Comparison of ENCODE assay signal across 11 cellular contexts in the genomic region with DNA sequence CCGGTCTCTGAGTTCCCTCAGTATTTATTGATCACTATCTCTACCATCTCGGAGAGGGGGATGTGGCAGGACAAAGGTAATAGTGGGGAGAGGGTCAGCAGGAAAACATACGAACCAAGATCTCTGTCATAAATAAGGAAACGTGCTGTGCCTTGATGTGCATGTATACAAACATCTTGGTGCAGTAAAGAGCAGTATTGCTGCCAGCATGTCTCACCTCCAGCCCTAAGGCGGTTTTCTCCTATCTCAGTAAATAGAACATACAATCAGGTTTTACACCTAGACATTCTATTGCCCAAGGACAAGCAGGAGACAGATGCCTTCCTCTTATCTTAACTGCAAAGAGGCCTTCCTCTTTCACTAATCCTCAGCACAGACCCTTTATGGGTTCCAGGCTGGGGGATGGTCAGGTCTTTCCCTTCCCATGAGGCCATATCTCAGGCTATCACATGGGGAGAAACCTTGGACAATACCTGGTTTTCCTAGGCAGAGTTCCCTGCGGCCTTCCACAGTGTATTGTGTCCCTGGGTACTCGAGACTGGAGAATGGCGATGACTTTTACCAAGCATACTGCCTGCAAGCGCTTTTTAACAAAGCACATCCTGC. TPM values are rescaled to one million over a fixed set of nuclear protein-coding genes. Genes with fewer than 3 reads are reported as not detected.
DNase-seq lines count a peak whose midpoint lies in the region; ATAC-seq, FAIRE-seq and TF ChIP-seq lines count a peak whose summit lies in the region.
"Not testable (repeated sequence)": the region's sequence is repeated elsewhere in the genome, so short reads cannot be mapped to it uniquely, and the experiment has no call there.
"Had no signal": no experiment of that assay in that cellular context is flagged by ENCODE, and none has a peak within 500 bp of the region (broad histone marks: within the 10 kb centered on the region; RNA-seq: fewer than 3 reads in every experiment).

No MANE protein-coding gene starts in this region.

- H3K27me3 Mint-ChIP-seq in mesothelial cell of epicardium (ENCODE audit: low read depth); neural crest cell (ENCODE audit: low read depth); progenitor cell of endocrine pancreas: not testable (repeated sequence)

- in situ Hi-C loops in K562 (cut with MboI): not testable (repeated sequence)

- not testable (repeated sequence) for TF ChIP-seq EP300 in K562 (IDR thresholded peaks at IDR 0.05; ENCODE audit: low read length)

- H3K27ac ChIP-seq in K562 (ENCODE audit: extremely low read depth, low read depth, low read length): not testable (repeated sequence)
- H3K27ac ChIP-seq in cardiac muscle cell: peak overlapping the region; percentile 92

- ATAC-seq in K562: not testable (repeated sequence)

- H3K9me3 ChIP-seq in K562 (replicated peaks; ENCODE audit: control insufficient read depth, insufficient read depth, low read depth, low read length); cardiac muscle cell (ENCODE audit: low read depth): not testable (repeated sequence)

- H2AFZ ChIP-seq in K562 (ENCODE audit: low read depth, low read length): not testable (repeated sequence)

- TF ChIP-seq RAD21 in K562 (CRISPR knock-in tag; conservative IDR thresholded peaks at IDR 0.05 in 1 of 2, IDR thresholded peaks at IDR 0.05 in 1 of 2): not testable (repeated sequence)

- not testable (repeated sequence) for H3K9me3 Mint-ChIP-seq in mesothelial cell of epicardium; neural crest cell; progenitor cell of endocrine pancreas (ENCODE audit: low read depth)

- not testable (repeated sequence) for FAIRE-seq in K562 (lab: Jason Lieb, UNC)

- not testable (repeated sequence) for H3K4me2 ChIP-seq in K562 (ENCODE audit: insufficient read depth, low read length)

- not testable (repeated sequence) for H3K79me2 ChIP-seq in K562 (ENCODE audit: control insufficient read depth, insufficient read depth, low read length)

- not testable (repeated sequence) for TF ChIP-seq CTCF in LNCaP clone FGC (IDR thresholded peaks at IDR 0.05; ENCODE audit: control insufficient read depth, extremely low read depth, insufficient read depth); K562 (IDR thresholded peaks at IDR 0.05 in 2 of 3, conservative IDR thresholded peaks at IDR 0.05 in 1 of 3; ENCODE audit: insufficient read depth in 2 of 3, low read depth in 1 of 3, low read length in 3 of 3); cardiac muscle cell (IDR thresholded peaks at IDR 0.05; ENCODE audit: low read depth, low read length); mesothelial cell of epicardium (IDR thresholded peaks at IDR 0.05; ENCODE audit: unreplicated experiment); neural crest cell (conservative IDR thresholded peaks at IDR 0.05); progenitor cell of endocrine pancreas (IDR thresholded peaks at IDR 0.05; ENCODE audit: unreplicated experiment)

- not testable (repeated sequence) for H3K9me1 ChIP-seq in K562 (ENCODE audit: control insufficient read depth, insufficient read depth, low read length)

- H3K4me3 ChIP-seq in LNCaP clone FGC (ENCODE audit: low read depth, low read length); K562; cardiac muscle cell: not testable (repeated sequence)

- TF ChIP-seq POLR2A in K562 (conservative IDR thresholded peaks at IDR 0.05): not testable (repeated sequence)

- H4K20me1 ChIP-seq in K562 (replicated peaks; ENCODE audit: control insufficient read depth, insufficient read depth, low read length): not testable (repeated sequence)

- CTCF ChIA-PET in K562 (lab: Yijun Ruan, JAX; ENCODE audit: low intra/inter-chr PET ratio): not testable (repeated sequence)

- not testable (repeated sequence) for H3K27me3 ChIP-seq in K562 (ENCODE audit: control insufficient read depth in 2 of 2, insufficient read depth in 2 of 2, low read length in 2 of 2); cardiac muscle cell

- H3K4me1 Mint-ChIP-seq in mesothelial cell of epicardium (peaks cover 19% of the 10 kb centered on the region), neural crest cell (peaks cover 18% of the 10 kb centered on the region), progenitor cell of endocrine pancreas (ENCODE audit: low read depth) (peaks cover 28% of the 10 kb centered on the region)

- H3K36me3 ChIP-seq in K562 (ENCODE audit: control insufficient read depth, insufficient read depth, low read length); cardiac muscle cell: not testable (repeated sequence)

- not testable (repeated sequence) for BruUV-seq in K562 (replicated peaks; lab: Mats Ljungman, UMichigan)

- peak overlapping the region; percentile 51 for H3K27ac Mint-ChIP-seq in mesothelial cell of epicardium
- H3K27ac Mint-ChIP-seq in neural crest cell (ENCODE audit: unreplicated experiment): not testable (repeated sequence)
- H3K27ac Mint-ChIP-seq in progenitor cell of endocrine pancreas: peak overlapping the region; percentile 95

- DNase-seq in DMS53 (lab: John Stamatoyannopoulos, UW) (peak; percentile 78), LNCaP clone FGC (ENCODE audit: low read depth) (peak; percentile 54), OCI-M1 (lab: John Stamatoyannopoulos, UW) (peak; percentile 27)
- not testable (repeated sequence) for DNase-seq in K562 (ENCODE audit: extremely low read depth in 1 of 4, low spot score in 3 of 4); cardiac muscle cell (ENCODE audit: low read depth in 1 of 2, low spot score in 1 of 2); mesothelial cell of epicardium (ENCODE audit: low spot score in 2 of 2, unreplicated experiment in 2 of 2); neural crest cell (ENCODE audit: low read depth, low spot score); progenitor cell of endocrine pancreas (ENCODE audit: low spot score, unreplicated experiment)

- H3K36me3 Mint-ChIP-seq in mesothelial cell of epicardium: peaks cover 11% of the 10 kb centered on the region
- peaks cover 21% of the 10 kb centered on the region for H3K36me3 Mint-ChIP-seq in neural crest cell (ENCODE audit: low read depth)
- H3K36me3 Mint-ChIP-seq in progenitor cell of endocrine pancreas (ENCODE audit: insufficient read depth): not testable (repeated sequence)

- POLR2A ChIA-PET in K562 (lab: Yijun Ruan, JAX): not testable (repeated sequence)

- 3% methylated on average over 9 of the region's 9 CpGs for WGBS in K562 (ENCODE audit: insufficient coverage, low coverage, missing lambda C conversion rate)

- H3K4me3 Mint-ChIP-seq in mesothelial cell of epicardium: not testable (repeated sequence)
- H3K4me3 Mint-ChIP-seq in neural crest cell (peak overlapping the region; percentile 79), progenitor cell of endocrine pancreas (ENCODE audit: low read depth) (peak overlapping the region; percentile 61)

- not testable (repeated sequence) for H3K9ac ChIP-seq in K562 (ENCODE audit: insufficient read depth in 1 of 2, low read depth in 2 of 2, low read length in 2 of 2)

- not testable (repeated sequence) for H3K4me1 ChIP-seq in K562 (replicated peaks in 1 of 2; ENCODE audit: control insufficient read depth in 2 of 2, insufficient read depth in 2 of 2, low read length in 2 of 2)
- peaks cover 16% of the 10 kb centered on the region for H3K4me1 ChIP-seq in cardiac muscle cell (ENCODE audit: low read depth)

- intact Hi-C loops in K562 (cut with micrococcal nuclease): not testable (repeated sequence)

RNA-seq across cellular contexts. Expression of gene ZNF610, which starts 3.0 kb away (rescaled TPM):
- total RNA-seq in K562 (2011; cell fraction: chromatin; rRNA removed; ENCODE audit: low replicate concordance): not detected in 2 replicates
- not detected in 2 replicates for total RNA-seq in K562 (2011; cell fraction: nucleolus; rRNA removed)
- total RNA-seq in K562 (2011; cell fraction: nucleoplasm; rRNA removed): not detected in 2 replicates
- total RNA-seq in K562 (2014; rRNA removed) (not detected in 2 replicates), K562 (2014; rRNA removed; fragmentation: Illumina TruSeq; extraction: Trizol) (not detected in 2 replicates), K562 (2015; rRNA removed; fragmentation: Illumina TruSeq; extraction: Trizol) (not detected in 2 replicates), K562 (2021) (not detected in 2 replicates), cardiac muscle cell (11.5 and 14.3 TPM in 2 replicates), mesothelial cell of epicardium (14.2 to 16.0 TPM (median 14.2 TPM) in 3 replicates), neural crest cell (10.0 and 11.5 TPM in 2 replicates), progenitor cell of endocrine pancreas (24.8 and 27.1 TPM in 2 replicates)
- polyA plus RNA-seq in K562 (2011; rRNA removed) (not detected in 2 replicates), K562 (2014; fragmentation: Illumina TruSeq; extraction: Trizol) (not detected in 2 replicates), K562 (2014; fragmentation: Nextera tagmentation; extraction: Ambion mirVana) (not detected), K562 (2014; rRNA removed) (not detected in 2 replicates), cardiac muscle cell (15.7 and 23.7 TPM in 2 replicates)
- not detected in 2 replicates for polyA plus RNA-seq in K562 (2011; cell fraction: cytosol; rRNA removed)
- not detected in 2 replicates for polyA plus RNA-seq in K562 (2011; cell fraction: nucleus; rRNA removed)
- not detected in 2 replicates for polyA plus RNA-seq in K562 (2012)
- not detected in 2 replicates for polyA minus RNA-seq in K562 (2011; rRNA and poly(A)+ RNA removed)
- not detected in 2 replicates for polyA minus RNA-seq in K562 (2011; cell fraction: cytosol; rRNA and poly(A)+ RNA removed)
- polyA minus RNA-seq in K562 (2011; cell fraction: nucleus; rRNA and poly(A)+ RNA removed): not detected in 2 replicates
- total RNA-seq: Calu3 had no signal
- polyA plus RNA-seq: A549, CD14-positive monocyte had no signal

RNA-seq across cellular contexts. Expression of gene ZNF880, which starts 30.7 kb away (rescaled TPM):
- total RNA-seq in K562 (2011; cell fraction: chromatin; rRNA removed; ENCODE audit: low replicate concordance): 1.4 and 1.6 TPM in 2 replicates
- total RNA-seq in K562 (2011; cell fraction: nucleolus; rRNA removed): 0.92 and 1.7 TPM in 2 replicates
- total RNA-seq in K562 (2011; cell fraction: nucleoplasm; rRNA removed): 0.76 and 1.0 TPM in 2 replicates
- total RNA-seq in K562 (2014; rRNA removed) (0.29 TPM in 1 of 2 replicates, not detected in the other), K562 (2014; rRNA removed; fragmentation: Illumina TruSeq; extraction: Trizol) (0.41 and 0.51 TPM in 2 replicates), K562 (2015; rRNA removed; fragmentation: Illumina TruSeq; extraction: Trizol) (0.11 and 0.76 TPM in 2 replicates), K562 (2021) (0.40 and 0.47 TPM in 2 replicates), cardiac muscle cell (20.9 and 25.3 TPM in 2 replicates), mesothelial cell of epicardium (17.4 to 18.7 TPM (median 18.7 TPM) in 3 replicates), neural crest cell (9.7 and 10.0 TPM in 2 replicates), progenitor cell of endocrine pancreas (34.1 and 36.7 TPM in 2 replicates)
- polyA plus RNA-seq in K562 (2011; rRNA removed) (0.17 TPM in 1 of 2 replicates, not detected in the other), K562 (2014; fragmentation: Illumina TruSeq; extraction: Trizol) (0.15 and 1.2 TPM in 2 replicates), K562 (2014; fragmentation: Nextera tagmentation; extraction: Ambion mirVana) (1 to 10 TPM in 1 of 2 experiments, under 1 TPM in 1; 0.79 to 1.9 TPM), K562 (2014; rRNA removed) (1.0 and 2.3 TPM in 2 replicates), cardiac muscle cell (19.5 and 24.7 TPM in 2 replicates)
- polyA plus RNA-seq in K562 (2011; cell fraction: cytosol; rRNA removed): 0.30 TPM in 1 of 2 replicates, not detected in the other
- polyA plus RNA-seq in K562 (2011; cell fraction: nucleus; rRNA removed): 0.32 and 0.48 TPM in 2 replicates
- 0.68 and 0.72 TPM in 2 replicates for polyA plus RNA-seq in K562 (2012)
- polyA minus RNA-seq in K562 (2011; rRNA and poly(A)+ RNA removed): 0.74 TPM in 1 of 2 replicates, not detected in the other
- not detected in 2 replicates for polyA minus RNA-seq in K562 (2011; cell fraction: cytosol; rRNA and poly(A)+ RNA removed)
- polyA minus RNA-seq in K562 (2011; cell fraction: nucleus; rRNA and poly(A)+ RNA removed): 0.11 TPM in 1 of 2 replicates, not detected in the other
- total RNA-seq: Calu3 had no signal

RNA-seq across cellular contexts. Expression of gene ZNF480, which starts 42.1 kb away (rescaled TPM):
- total RNA-seq in K562 (2011; cell fraction: chromatin; rRNA removed; ENCODE audit: low replicate concordance): 4.9 and 20.2 TPM in 2 replicates
- total RNA-seq in K562 (2011; cell fraction: nucleolus; rRNA removed): 3.3 and 5.4 TPM in 2 replicates
- 5.6 and 6.5 TPM in 2 replicates for total RNA-seq in K562 (2011; cell fraction: nucleoplasm; rRNA removed)
- total RNA-seq in K562 (2014; rRNA removed) (10.4 and 13.1 TPM in 2 replicates), K562 (2014; rRNA removed; fragmentation: Illumina TruSeq; extraction: Trizol) (31.1 and 43.3 TPM in 2 replicates), K562 (2015; rRNA removed; fragmentation: Illumina TruSeq; extraction: Trizol) (17.8 and 18.7 TPM in 2 replicates), K562 (2021) (21.3 and 22.3 TPM in 2 replicates), cardiac muscle cell (13.6 and 19.0 TPM in 2 replicates), mesothelial cell of epicardium (16.3 to 18.0 TPM (median 18.0 TPM) in 3 replicates), neural crest cell (24.7 and 25.2 TPM in 2 replicates), progenitor cell of endocrine pancreas (25.7 and 27.2 TPM in 2 replicates)
- polyA plus RNA-seq in K562 (2011; rRNA removed) (8.1 and 19.5 TPM in 2 replicates), K562 (2014; fragmentation: Illumina TruSeq; extraction: Trizol) (23.1 and 30.7 TPM in 2 replicates), K562 (2014; fragmentation: Nextera tagmentation; extraction: Ambion mirVana) (10 to 100 TPM; 27.4 to 29.5 TPM), K562 (2014; rRNA removed) (12.5 and 14.2 TPM in 2 replicates), cardiac muscle cell (20.6 and 24.7 TPM in 2 replicates)
- polyA plus RNA-seq in K562 (2011; cell fraction: cytosol; rRNA removed): 1.2 and 2.8 TPM in 2 replicates
- 3.6 and 3.8 TPM in 2 replicates for polyA plus RNA-seq in K562 (2011; cell fraction: nucleus; rRNA removed)
- polyA plus RNA-seq in K562 (2012): 14.0 and 18.3 TPM in 2 replicates
- 16.9 and 19.7 TPM in 2 replicates for polyA minus RNA-seq in K562 (2011; rRNA and poly(A)+ RNA removed)
- 2.4 and 6.9 TPM in 2 replicates for polyA minus RNA-seq in K562 (2011; cell fraction: cytosol; rRNA and poly(A)+ RNA removed)
- polyA minus RNA-seq in K562 (2011; cell fraction: nucleus; rRNA and poly(A)+ RNA removed): 3.6 and 6.9 TPM in 2 replicates

RNA-seq across cellular contexts. Expression of gene ZNF528, which starts 58.6 kb away (rescaled TPM):
- total RNA-seq in K562 (2011; cell fraction: chromatin; rRNA removed; ENCODE audit: low replicate concordance): 4.4 and 6.6 TPM in 2 replicates
- total RNA-seq in K562 (2011; cell fraction: nucleolus; rRNA removed): 2.7 and 3.7 TPM in 2 replicates
- total RNA-seq in K562 (2011; cell fraction: nucleoplasm; rRNA removed): 5.6 and 7.0 TPM in 2 replicates
- 1.5 and 2.2 TPM in 2 replicates for total RNA-seq in K562 (2014; rRNA removed)
- 3.9 and 4.2 TPM in 2 replicates for total RNA-seq in K562 (2014; rRNA removed; fragmentation: Illumina TruSeq; extraction: Trizol)
- total RNA-seq in K562 (2015; rRNA removed; fragmentation: Illumina TruSeq; extraction: Trizol): 2.4 and 2.6 TPM in 2 replicates
- total RNA-seq in K562 (2021): 1.4 and 2.0 TPM in 2 replicates
- polyA plus RNA-seq in K562 (2011; rRNA removed): 0.87 and 1.5 TPM in 2 replicates
- 0.24 and 0.46 TPM in 2 replicates for polyA plus RNA-seq in K562 (2011; cell fraction: cytosol; rRNA removed)
- polyA plus RNA-seq in K562 (2011; cell fraction: nucleus; rRNA removed): 1.5 and 2.2 TPM in 2 replicates
- 1.1 and 5.0 TPM in 2 replicates for polyA plus RNA-seq in K562 (2012)
- polyA plus RNA-seq in K562 (2014; fragmentation: Illumina TruSeq; extraction: Trizol): 2.3 and 2.6 TPM in 2 replicates
- polyA plus RNA-seq in K562 (2014; fragmentation: Nextera tagmentation; extraction: Ambion mirVana): 1 to 10 TPM; 1.2 to 2.4 TPM
- 1.6 and 2.6 TPM in 2 replicates for polyA plus RNA-seq in K562 (2014; rRNA removed)
- polyA minus RNA-seq in K562 (2011; rRNA and poly(A)+ RNA removed): 0.39 and 0.51 TPM in 2 replicates
- polyA minus RNA-seq in K562 (2011; cell fraction: cytosol; rRNA and poly(A)+ RNA removed): not detected in 2 replicates
- polyA minus RNA-seq in K562 (2011; cell fraction: nucleus; rRNA and poly(A)+ RNA removed): 1.1 and 1.6 TPM in 2 replicates
- total RNA-seq in cardiac muscle cell: 31.5 and 41.9 TPM in 2 replicates
- 15.8 and 25.0 TPM in 2 replicates for polyA plus RNA-seq in cardiac muscle cell
- 10.8 to 12.7 TPM (median 11.8 TPM) in 3 replicates for total RNA-seq in mesothelial cell of epicardium
- 7.7 and 8.3 TPM in 2 replicates for total RNA-seq in neural crest cell
- total RNA-seq in progenitor cell of endocrine pancreas: 42.8 and 44.5 TPM in 2 replicates
- total RNA-seq: Calu3 had no signal
